8 cellular contexts compared by ENCODE assay signal in genomic region chr19:6109947-6110346, GRCh38. TPM values are rescaled to one million over a fixed set of nuclear protein-coding genes. Genes with fewer than 3 reads are reported as not detected.
DNase-seq lines count a peak whose midpoint lies in the region; ATAC-seq, FAIRE-seq and TF ChIP-seq lines count a peak whose summit lies in the region.

No MANE protein-coding gene starts in this region.

- H3K9me3 ChIP-seq in kidney (ENCODE audit: control insufficient read depth in 1 of 2, low read length in 2 of 2) (no peaks in the 10 kb centered on the region), suprapubic skin (no peaks in the 10 kb centered on the region)

- no peak for TF ChIP-seq EP300 in suprapubic skin (IDR thresholded peaks at IDR 0.05)

- H3K27me3 ChIP-seq in suprapubic skin = no peaks in the 10 kb centered on the region

- H3K9me3 Mint-ChIP-seq in activated CD4-positive, alpha-beta T cell treated with anti-CD3 and anti-CD28 coated beads for 36 hours (ENCODE audit: low read depth) = no peaks in the 10 kb centered on the region
- H3K9me3 Mint-ChIP-seq in activated naive CD8-positive, alpha-beta T cell treated with anti-CD3 and anti-CD28 coated beads, Interleukin-2, amount 10 ng/mL, durations not matched to agents 7 days and 5 days = no peaks in the 10 kb centered on the region

- peaks cover 2% of the 10 kb centered on the region for H3K36me3 Mint-ChIP-seq in activated CD4-positive, alpha-beta T cell treated with anti-CD3 and anti-CD28 coated beads for 36 hours (ENCODE audit: low read depth)
- H3K36me3 Mint-ChIP-seq in activated naive CD8-positive, alpha-beta T cell treated with anti-CD3 and anti-CD28 coated beads, Interleukin-2, amount 10 ng/mL, durations not matched to agents 7 days and 5 days = peaks cover 4% of the 10 kb centered on the region

- H3K4me1 ChIP-seq in kidney (ENCODE audit: control insufficient read depth in 1 of 2, insufficient read depth in 1 of 2, low read depth in 1 of 2, low read length in 2 of 2) = peaks cover 0 to 9% of the 10 kb centered on the region in 2 donors
- H3K4me1 ChIP-seq in suprapubic skin = peaks cover 32% of the 10 kb centered on the region

- peak overlapping the region in 1 of 2 donors; percentile 84 for H3K9ac ChIP-seq in kidney (ENCODE audit: low read length in 2 of 2)

- CTCF ChIA-PET in activated CD4-positive, alpha-beta T cell treated with anti-CD3 and anti-CD28 coated beads for 36 hours (lab: Charles Lee) = no interaction called here

- 0% methylated on average over 26 of the region's 38 CpGs for WGBS in suprapubic skin

- intact Hi-C loops in activated CD4-positive, alpha-beta T cell treated with anti-CD3 and anti-CD28 coated beads for 36 hours (cut with DNase I, micrococcal nuclease) = loop anchor here (1.0 to 5.0 kb wide), 16 partner anchors 43 to 627 kb away; partner anchors contain the start of genes CATSPERD (in 1 of the 2), CLPP (in 1 of the 2), GPR108 (in 1 of the 2) and GTF2F1 (in 1 of the 2)
- intact Hi-C loops in kidney (cut with DNase I) = no loop called here

- POLR2A ChIA-PET in activated CD4-positive, alpha-beta T cell treated with anti-CD3 and anti-CD28 coated beads for 36 hours (lab: Charles Lee) = no interaction called here
- POLR2A ChIA-PET in activated naive CD8-positive, alpha-beta T cell treated with anti-CD3 and anti-CD28 coated beads, Interleukin-2, amount 10 ng/mL, durations not matched to agents 7 days and 5 days (lab: Charles Lee) = no interaction called here

- no peak for TF ChIP-seq POLR2A in suprapubic skin (IDR thresholded peaks at IDR 0.05)

- TF ChIP-seq CTCF in kidney (IDR thresholded peaks at IDR 0.05; ENCODE audit: borderline replicate concordance, extremely low read depth, insufficient read depth) = no peak
- no peak for TF ChIP-seq CTCF in suprapubic skin (IDR thresholded peaks at IDR 0.05)

- H3K27ac ChIP-seq in kidney (ENCODE audit: low read depth in 2 of 2, low read length in 2 of 2) (no peak overlapping the region), suprapubic skin (peak overlapping the region; percentile 88)

- peaks cover 23% of the 10 kb centered on the region for H3K4me1 Mint-ChIP-seq in activated CD4-positive, alpha-beta T cell treated with anti-CD3 and anti-CD28 coated beads for 36 hours
- H3K4me1 Mint-ChIP-seq in activated naive CD8-positive, alpha-beta T cell treated with anti-CD3 and anti-CD28 coated beads, Interleukin-2, amount 10 ng/mL, durations not matched to agents 7 days and 5 days = peaks cover 20% of the 10 kb centered on the region

- H3K27me3 Mint-ChIP-seq in activated CD4-positive, alpha-beta T cell treated with anti-CD3 and anti-CD28 coated beads for 36 hours = peaks cover 16% of the 10 kb centered on the region
- H3K27me3 Mint-ChIP-seq in activated naive CD8-positive, alpha-beta T cell treated with anti-CD3 and anti-CD28 coated beads, Interleukin-2, amount 10 ng/mL, durations not matched to agents 7 days and 5 days = peaks cover 14% of the 10 kb centered on the region

- H3K27ac Mint-ChIP-seq in activated CD4-positive, alpha-beta T cell treated with anti-CD3 and anti-CD28 coated beads for 36 hours = no peak overlapping the region
- H3K27ac Mint-ChIP-seq in activated naive CD8-positive, alpha-beta T cell treated with anti-CD3 and anti-CD28 coated beads, Interleukin-2, amount 10 ng/mL, durations not matched to agents 7 days and 5 days = peak overlapping the region; percentile 46

- H3K36me3 ChIP-seq in kidney (ENCODE audit: control insufficient read depth in 1 of 2, insufficient read depth in 2 of 2, low read length in 2 of 2) (no peaks in the 10 kb centered on the region), suprapubic skin (no peaks in the 10 kb centered on the region)

- peak overlapping the region; percentile 60 to 72 for H3K4me3 ChIP-seq in kidney (ENCODE audit: low read length in 2 of 2)
- H3K4me3 ChIP-seq in suprapubic skin = peak overlapping the region; percentile 91

- no peak for DNase-seq in activated CD4-positive, alpha-beta T cell treated with anti-CD3 and anti-CD28 coated beads for 36 hours
- DNase-seq in activated CD4-positive, alpha-beta T cell treated with anti-CD3 and anti-CD28 coated beads for 1 hour = no peak
- no peak for DNase-seq in activated naive CD8-positive, alpha-beta T cell treated with anti-CD3 and anti-CD28 coated beads, Interleukin-2, amount 10 ng/mL, durations not matched to agents 7 days and 5 days
- DNase-seq in kidney = no peak
- peak; percentile 79 to 84 for DNase-seq in suprapubic skin (ENCODE audit: low spot score in 2 of 2)
- DNase-seq in Kasumi-1 (lab: John Stamatoyannopoulos, UW) = no peak
- DNase-seq in ureter (ENCODE audit: low spot score) = no peak

- no peak for FAIRE-seq in kidney (lab: Jason Lieb, UNC)

- peak; percentile 2 for ATAC-seq in activated CD4-positive, alpha-beta T cell treated with anti-CD3 and anti-CD28 coated beads for 36 hours
- ATAC-seq in activated naive CD8-positive, alpha-beta T cell treated with anti-CD3 and anti-CD28 coated beads, Interleukin-2, amount 10 ng/mL, durations not matched to agents 7 days and 5 days (ENCODE audit: low read depth) = peak; percentile 12
- ATAC-seq in GM21447 (IDR thresholded peaks at IDR 0.05; ENCODE audit: unreplicated experiment) = no peak

- peak overlapping the region; percentile 76 for H3K4me3 Mint-ChIP-seq in activated CD4-positive, alpha-beta T cell treated with anti-CD3 and anti-CD28 coated beads for 36 hours
- H3K4me3 Mint-ChIP-seq in activated naive CD8-positive, alpha-beta T cell treated with anti-CD3 and anti-CD28 coated beads, Interleukin-2, amount 10 ng/mL, durations not matched to agents 7 days and 5 days = peak overlapping the region; percentile 88

RNA-seq across cellular contexts. Expression of gene RFX2, which starts 0.4 kb away (rescaled TPM):
- 1 to 10 TPM; 8.6 to 8.9 TPM for total RNA-seq in activated CD4-positive, alpha-beta T cell treated with anti-CD3 and anti-CD28 coated beads for 36 hours
- total RNA-seq in activated naive CD8-positive, alpha-beta T cell treated with anti-CD3 and anti-CD28 coated beads, Interleukin-2, amount 10 ng/mL, durations not matched to agents 7 days and 5 days = 10 to 100 TPM in 1 of 2 experiments, 1 to 10 TPM in 1; 9.9 to 12.2 TPM
- total RNA-seq in kidney (12.6 TPM), suprapubic skin (10 to 100 TPM; 28.8 to 62.0 (median 43.5) TPM), ureter (30.3 TPM)
- 4.6 TPM for polyA plus RNA-seq in kidney (ENCODE audit: insufficient read depth, low read depth, low replicate concordance)

RNA-seq across cellular contexts. Expression of gene ACSBG2, which starts 25.5 kb away (rescaled TPM):
- total RNA-seq in activated CD4-positive, alpha-beta T cell treated with anti-CD3 and anti-CD28 coated beads for 36 hours = not detected
- not detected for total RNA-seq in activated naive CD8-positive, alpha-beta T cell treated with anti-CD3 and anti-CD28 coated beads, Interleukin-2, amount 10 ng/mL, durations not matched to agents 7 days and 5 days
- total RNA-seq in kidney (not detected), suprapubic skin (not detected), ureter (not detected)
- 2.1 TPM for polyA plus RNA-seq in kidney (ENCODE audit: insufficient read depth, low read depth, low replicate concordance)

Comparison
In these comparisons a context has a peak if more than half of its experiments do, and no peak if none do; other contexts are left out.
1. DNase-seq: peak in suprapubic skin (2 of 2); none in activated CD4-positive, alpha-beta T cell treated with anti-CD3 and anti-CD28 coated beads for 36 hours (single experiment), activated CD4-positive, alpha-beta T cell treated with anti-CD3 and anti-CD28 coated beads for 1 hour (single experiment), activated naive CD8-positive, alpha-beta T cell treated with anti-CD3 and anti-CD28 coated beads, Interleukin-2, amount 10 ng/mL, durations not matched to agents 7 days and 5 days (single experiment), kidney (single experiment), Kasumi-1 (0 of 2) and ureter (single experiment).